Comparison of ENCODE assay signal across 1 cellular context in the genomic region with DNA sequence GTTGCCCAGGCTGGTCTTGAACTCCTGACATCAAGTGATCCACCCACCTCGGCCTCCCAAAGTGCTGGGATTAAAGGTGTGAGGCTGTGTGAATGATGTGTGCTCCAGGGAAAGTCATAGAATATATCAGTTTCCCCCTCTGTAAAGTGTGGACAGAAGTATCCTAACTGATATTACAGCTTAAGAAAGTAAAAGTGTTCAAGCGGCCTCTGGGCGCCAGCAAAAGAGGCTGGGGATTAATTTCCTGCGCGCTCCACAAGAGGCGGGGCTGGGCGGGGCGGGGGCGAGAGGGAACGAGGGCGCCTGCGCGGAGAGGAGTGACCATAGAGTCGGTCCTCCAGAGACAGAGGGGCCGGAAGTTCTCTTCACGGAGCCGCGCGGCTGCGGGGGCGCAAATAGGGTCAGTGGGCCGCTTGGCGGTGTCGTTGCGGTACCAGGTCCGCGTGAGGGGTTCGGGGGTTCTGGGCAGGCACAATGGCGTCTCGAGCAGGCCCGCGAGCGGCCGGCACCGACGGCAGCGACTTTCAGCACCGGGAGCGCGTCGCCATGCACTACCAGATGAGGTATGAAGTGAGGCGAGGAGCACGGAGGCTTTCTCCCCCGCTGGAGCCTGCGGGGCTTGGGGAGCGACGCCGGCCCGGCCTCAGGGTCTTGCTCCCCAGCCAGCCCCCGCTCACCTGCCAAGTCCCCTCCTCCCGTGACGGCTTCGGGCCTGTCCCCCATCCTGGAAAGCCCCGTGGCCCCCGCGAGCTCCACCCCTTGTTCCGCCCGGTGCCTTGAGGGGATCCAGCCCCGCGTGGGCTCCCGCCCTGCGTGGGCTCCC.
TF ChIP-seq lines count a peak whose summit lies in the region.

JAGN1 (plus strand) TSS at position 362 of the 823 bp plus-strand sequence; CDS start at position 475, 113 bp downstream.

TF ChIP-seq in HepG2, 621 proteins besides CTCF, POLR2A, EP300 and RAD21 (continued from another document and continues in another):
- TF ChIP-seq ZNF136 (CRISPR knock-in tag; IDR thresholded peaks at IDR 0.05; ENCODE audit: low read depth) (no peak), PRPF4 (IDR thresholded peaks at IDR 0.05; ENCODE audit: low read depth, low read length, poor library complexity, severe bottlenecking) (no peak), MBD4 (IDR thresholded peaks at IDR 0.05; ENCODE audit: borderline replicate concordance, low read length) (no peak), ELF1 (CRISPR knock-in tag; IDR thresholded peaks at IDR 0.05) (peak; percentile 83), RFX3 (CRISPR knock-in tag; IDR thresholded peaks at IDR 0.05) (no peak), ZNF101 (CRISPR knock-in tag; IDR thresholded peaks at IDR 0.05; ENCODE audit: borderline replicate concordance, low read depth) (no peak), KDM1A (CRISPR knock-in tag; IDR thresholded peaks at IDR 0.05) (no peak), ZMYM4 (CRISPR knock-in tag; IDR thresholded peaks at IDR 0.05) (peak; percentile 59; the same call in 1 of the 2 replicates), MZF1 (CRISPR knock-in tag; IDR thresholded peaks at IDR 0.05; ENCODE audit: borderline replicate concordance) (0 out of 2 replicates have a peak, but pooled peaks have one; percentile 76), MAZ (IDR thresholded peaks at IDR 0.05; ENCODE audit: borderline replicate concordance, low read depth, low read length) (no peak), MAZ (CRISPR knock-in tag; IDR thresholded peaks at IDR 0.05; ENCODE audit: low read depth) (peak; percentile 90), RBM22 (optimal IDR thresholded peaks at IDR 0.05; ENCODE audit: low read length) (no peak), PITX1 (CRISPR knock-in tag; IDR thresholded peaks at IDR 0.05) (peak; percentile 69; the same call in 1 of the 2 replicates), ELF3 (CRISPR knock-in tag; IDR thresholded peaks at IDR 0.05) (no peak), IRF1 (CRISPR knock-in tag; IDR thresholded peaks at IDR 0.05; ENCODE audit: low read depth) (0 out of 2 replicates have a peak, but pooled peaks have one; percentile 64), ZNF562 (CRISPR knock-in tag; IDR thresholded peaks at IDR 0.05; ENCODE audit: borderline replicate concordance) (no peak), ZNF747 (CRISPR knock-in tag; IDR thresholded peaks at IDR 0.05; ENCODE audit: borderline replicate concordance) (peak; percentile 69), MED13 (CRISPR knock-in tag; IDR thresholded peaks at IDR 0.05) (peak; percentile 81), MIXL1 (CRISPR knock-in tag; IDR thresholded peaks at IDR 0.05) (peak; percentile 43; the same call in 1 of the 2 replicates), ERF (CRISPR knock-in tag; IDR thresholded peaks at IDR 0.05) (peak; percentile 78), PRMT3 (CRISPR knock-in tag; IDR thresholded peaks at IDR 0.05; ENCODE audit: borderline replicate concordance, low read depth) (0 out of 2 replicates have a peak, but pooled peaks have one; percentile 53), TAF15 (IDR thresholded peaks at IDR 0.05; ENCODE audit: low read depth, low read length, poor library complexity, severe bottlenecking) (peak; percentile 48), SIX4 (CRISPR knock-in tag; IDR thresholded peaks at IDR 0.05) (peak; percentile 19; the same call in 1 of the 2 replicates), ZSCAN29 (CRISPR knock-in tag; conservative IDR thresholded peaks at IDR 0.05) (no peak), ZNF12 (CRISPR knock-in tag; IDR thresholded peaks at IDR 0.05) (peak; percentile 46; the same call in 1 of the 2 replicates), BCLAF1 (IDR thresholded peaks at IDR 0.05) (no peak), ZNF891 (CRISPR knock-in tag; IDR thresholded peaks at IDR 0.05) (peak; percentile 92), ZNF768 (CRISPR knock-in tag; IDR thresholded peaks at IDR 0.05) (peak; percentile 79; the same call in 1 of the 2 replicates), TSC22D2 (CRISPR knock-in tag; IDR thresholded peaks at IDR 0.05; ENCODE audit: borderline replicate concordance) (peak; percentile 70; the same call in 1 of the 2 replicates), ZSCAN25 (CRISPR knock-in tag; IDR thresholded peaks at IDR 0.05) (peak; percentile 67; the same call in 1 of the 2 replicates), NBN (conservative IDR thresholded peaks at IDR 0.05) (no peak), ZBTB38 (CRISPR knock-in tag; IDR thresholded peaks at IDR 0.05) (peak; percentile 89), ZNF781 (CRISPR knock-in tag; IDR thresholded peaks at IDR 0.05; ENCODE audit: borderline replicate concordance, not compliant biosample characterization) (peak; percentile 34), ZNF703 (CRISPR knock-in tag; IDR thresholded peaks at IDR 0.05; ENCODE audit: borderline replicate concordance) (peak; percentile 93), MAFF (IDR thresholded peaks at IDR 0.05; ENCODE audit: low read depth, low read length) (no peak), PBX3 (CRISPR knock-in tag; IDR thresholded peaks at IDR 0.05; ENCODE audit: borderline replicate concordance) (no peak), REPIN1 (CRISPR knock-in tag; IDR thresholded peaks at IDR 0.05; ENCODE audit: borderline replicate concordance, low read depth) (peak; percentile 57; the same call in 1 of the 2 replicates), MTERF4 (CRISPR knock-in tag; IDR thresholded peaks at IDR 0.05) (peak; percentile 92), SPEN (CRISPR knock-in tag; IDR thresholded peaks at IDR 0.05; ENCODE audit: low read depth) (peak; percentile 80), NFKB2 (CRISPR knock-in tag; IDR thresholded peaks at IDR 0.05; ENCODE audit: borderline replicate concordance) (peak; percentile 85), GABPA (IDR thresholded peaks at IDR 0.05; ENCODE audit: low read depth, low read length) (peak; percentile 69), GABPA (CRISPR knock-in tag; IDR thresholded peaks at IDR 0.05; ENCODE audit: low read depth) (peak; percentile 91), ZNF772 (CRISPR knock-in tag; IDR thresholded peaks at IDR 0.05) (peak; percentile 94; the same call in 1 of the 2 replicates), FLYWCH1 (CRISPR knock-in tag; IDR thresholded peaks at IDR 0.05) (no peak; the same call in 1 of the 2 replicates)
- TF ChIP-seq, protein P1, sequence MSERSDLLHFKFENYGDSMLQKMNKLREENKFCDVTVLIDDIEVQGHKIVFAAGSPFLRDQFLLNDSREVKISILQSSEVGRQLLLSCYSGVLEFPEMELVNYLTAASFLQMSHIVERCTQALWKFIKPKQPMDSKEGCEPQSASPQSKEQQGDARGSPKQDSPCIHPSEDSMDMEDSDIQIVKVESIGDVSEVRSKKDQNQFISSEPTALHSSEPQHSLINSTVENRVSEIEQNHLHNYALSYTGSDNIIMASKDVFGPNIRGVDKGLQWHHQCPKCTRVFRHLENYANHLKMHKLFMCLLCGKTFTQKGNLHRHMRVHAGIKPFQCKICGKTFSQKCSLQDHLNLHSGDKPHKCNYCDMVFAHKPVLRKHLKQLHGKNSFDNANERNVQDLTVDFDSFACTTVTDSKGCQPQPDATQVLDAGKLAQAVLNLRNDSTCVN (CRISPR knock-in tag; IDR thresholded peaks at IDR 0.05; ENCODE audit: borderline replicate concordance), result no peak; the same call in 1 of the 2 replicates
- TF ChIP-seq, protein P2, sequence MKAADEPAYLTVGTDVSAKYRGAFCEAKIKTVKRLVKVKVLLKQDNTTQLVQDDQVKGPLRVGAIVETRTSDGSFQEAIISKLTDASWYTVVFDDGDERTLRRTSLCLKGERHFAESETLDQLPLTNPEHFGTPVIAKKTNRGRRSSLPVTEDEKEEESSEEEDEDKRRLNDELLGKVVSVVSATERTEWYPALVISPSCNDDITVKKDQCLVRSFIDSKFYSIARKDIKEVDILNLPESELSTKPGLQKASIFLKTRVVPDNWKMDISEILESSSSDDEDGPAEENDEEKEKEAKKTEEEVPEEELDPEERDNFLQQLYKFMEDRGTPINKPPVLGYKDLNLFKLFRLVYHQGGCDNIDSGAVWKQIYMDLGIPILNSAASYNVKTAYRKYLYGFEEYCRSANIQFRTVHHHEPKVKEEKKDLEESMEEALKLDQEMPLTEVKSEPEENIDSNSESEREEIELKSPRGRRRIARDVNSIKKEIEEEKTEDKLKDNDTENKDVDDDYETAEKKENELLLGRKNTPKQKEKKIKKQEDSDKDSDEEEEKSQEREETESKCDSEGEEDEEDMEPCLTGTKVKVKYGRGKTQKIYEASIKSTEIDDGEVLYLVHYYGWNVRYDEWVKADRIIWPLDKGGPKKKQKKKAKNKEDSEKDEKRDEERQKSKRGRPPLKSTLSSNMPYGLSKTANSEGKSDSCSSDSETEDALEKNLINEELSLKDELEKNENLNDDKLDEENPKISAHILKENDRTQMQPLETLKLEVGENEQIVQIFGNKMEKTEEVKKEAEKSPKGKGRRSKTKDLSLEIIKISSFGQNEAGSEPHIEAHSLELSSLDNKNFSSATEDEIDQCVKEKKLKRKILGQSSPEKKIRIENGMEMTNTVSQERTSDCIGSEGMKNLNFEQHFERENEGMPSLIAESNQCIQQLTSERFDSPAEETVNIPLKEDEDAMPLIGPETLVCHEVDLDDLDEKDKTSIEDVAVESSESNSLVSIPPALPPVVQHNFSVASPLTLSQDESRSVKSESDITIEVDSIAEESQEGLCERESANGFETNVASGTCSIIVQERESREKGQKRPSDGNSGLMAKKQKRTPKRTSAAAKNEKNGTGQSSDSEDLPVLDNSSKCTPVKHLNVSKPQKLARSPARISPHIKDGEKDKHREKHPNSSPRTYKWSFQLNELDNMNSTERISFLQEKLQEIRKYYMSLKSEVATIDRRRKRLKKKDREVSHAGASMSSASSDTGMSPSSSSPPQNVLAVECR (CRISPR knock-in tag; IDR thresholded peaks at IDR 0.05; ENCODE audit: borderline replicate concordance), result peak; percentile 91
- TF ChIP-seq, protein P3, sequence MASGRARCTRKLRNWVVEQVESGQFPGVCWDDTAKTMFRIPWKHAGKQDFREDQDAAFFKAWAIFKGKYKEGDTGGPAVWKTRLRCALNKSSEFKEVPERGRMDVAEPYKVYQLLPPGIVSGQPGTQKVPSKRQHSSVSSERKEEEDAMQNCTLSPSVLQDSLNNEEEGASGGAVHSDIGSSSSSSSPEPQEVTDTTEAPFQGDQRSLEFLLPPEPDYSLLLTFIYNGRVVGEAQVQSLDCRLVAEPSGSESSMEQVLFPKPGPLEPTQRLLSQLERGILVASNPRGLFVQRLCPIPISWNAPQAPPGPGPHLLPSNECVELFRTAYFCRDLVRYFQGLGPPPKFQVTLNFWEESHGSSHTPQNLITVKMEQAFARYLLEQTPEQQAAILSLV (CRISPR knock-in tag; IDR thresholded peaks at IDR 0.05; ENCODE audit: borderline replicate concordance), result peak; percentile 96; the same call in 1 of the 2 replicates
- TF ChIP-seq, protein P4, sequence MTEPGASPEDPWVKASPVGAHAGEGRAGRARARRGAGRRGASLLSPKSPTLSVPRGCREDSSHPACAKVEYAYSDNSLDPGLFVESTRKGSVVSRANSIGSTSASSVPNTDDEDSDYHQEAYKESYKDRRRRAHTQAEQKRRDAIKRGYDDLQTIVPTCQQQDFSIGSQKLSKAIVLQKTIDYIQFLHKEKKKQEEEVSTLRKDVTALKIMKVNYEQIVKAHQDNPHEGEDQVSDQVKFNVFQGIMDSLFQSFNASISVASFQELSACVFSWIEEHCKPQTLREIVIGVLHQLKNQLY (CRISPR knock-in tag; IDR thresholded peaks at IDR 0.05), result no peak
- TF ChIP-seq, protein P5, sequence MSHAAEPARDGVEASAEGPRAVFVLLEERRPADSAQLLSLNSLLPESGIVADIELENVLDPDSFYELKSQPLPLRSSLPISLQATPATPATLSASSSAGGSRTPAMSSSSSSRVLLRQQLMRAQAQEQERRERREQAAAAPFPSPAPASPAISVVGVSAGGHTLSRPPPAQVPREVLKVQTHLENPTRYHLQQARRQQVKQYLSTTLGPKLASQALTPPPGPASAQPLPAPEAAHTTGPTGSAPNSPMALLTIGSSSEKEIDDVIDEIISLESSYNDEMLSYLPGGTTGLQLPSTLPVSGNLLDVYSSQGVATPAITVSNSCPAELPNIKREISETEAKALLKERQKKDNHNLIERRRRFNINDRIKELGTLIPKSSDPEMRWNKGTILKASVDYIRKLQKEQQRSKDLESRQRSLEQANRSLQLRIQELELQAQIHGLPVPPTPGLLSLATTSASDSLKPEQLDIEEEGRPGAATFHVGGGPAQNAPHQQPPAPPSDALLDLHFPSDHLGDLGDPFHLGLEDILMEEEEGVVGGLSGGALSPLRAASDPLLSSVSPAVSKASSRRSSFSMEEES (CRISPR knock-in tag; IDR thresholded peaks at IDR 0.05), result no peak; the same call in none of the 2 replicates
